Comparison of ENCODE assay signal across 15 cellular contexts in the genomic region with DNA sequence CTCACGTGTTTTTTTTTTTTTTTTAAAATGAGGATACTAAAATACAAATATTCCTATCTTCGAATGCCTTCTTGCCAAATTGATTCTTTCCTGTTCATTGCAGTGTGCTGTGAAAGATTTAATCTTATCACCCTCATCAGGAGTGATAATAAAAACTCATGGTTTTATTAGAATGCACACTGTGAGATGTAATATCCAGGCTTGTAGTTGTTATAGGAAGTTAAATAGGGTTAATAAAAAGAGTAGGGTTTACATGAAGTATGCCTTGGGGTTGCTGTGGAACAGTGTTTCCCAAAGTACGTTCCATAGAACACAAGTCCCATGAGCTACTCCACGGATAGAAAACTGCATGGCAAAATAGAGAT.
"Had no signal": no experiment of that assay in that cellular context is flagged by ENCODE, and none has a peak within 500 bp of the region (broad histone marks: within the 10 kb centered on the region; RNA-seq: fewer than 3 reads in every experiment).

No MANE protein-coding gene starts in this region.

- H3K9ac ChIP-seq: parathyroid adenoma had no signal

- H3K36me3 ChIP-seq: adrenal gland, right atrium auricular region, spleen, transverse colon had no signal

- H2AFZ ChIP-seq: parathyroid adenoma had no signal

- H3K9me3 ChIP-seq: adrenal gland, body of pancreas, mucosa of descending colon, transverse colon had no signal

- H3K4me3 ChIP-seq: adrenal gland, body of pancreas, dorsolateral prefrontal cortex, mucosa of descending colon, right atrium auricular region, spleen, transverse colon had no signal

- DNase-seq: activated naive CD4-positive, alpha-beta T cell treated with anti-CD3 and anti-CD28 coated beads, Interleukin-2, amount 50 U/mL, for 16 hours; adrenal gland; body of pancreas; dorsolateral prefrontal cortex; left colon; mucosa of descending colon; spleen; stimulated activated CD4-positive, alpha-beta T cell treated with anti-CD3 and anti-CD28 coated beads, Interleukin-1b, Interleukin-23, amount 100 ng/mL, for 48 hours; stimulated activated naive B cell treated with anti-CD40 and anti-IgM and Interleukin-4, amounts not matched to agents 10 μg/mL and 1 μg/mL and 100 μg/mL, for 72 hours; substantia nigra; transverse colon had no signal

- H3K4me1 ChIP-seq: adrenal gland, body of pancreas, parathyroid adenoma, right atrium auricular region had no signal

- H3K27me3 ChIP-seq: adrenal gland, body of pancreas, right atrium auricular region, spleen, transverse colon had no signal

- H3K27ac ChIP-seq: adrenal gland, body of pancreas, dorsolateral prefrontal cortex, parathyroid adenoma, right atrium auricular region, spleen, transverse colon had no signal

- H3K79me2 ChIP-seq: parathyroid adenoma had no signal

- ATAC-seq: activated CD4-positive, CD25-positive, alpha-beta regulatory T cell treated with anti-CD3 and anti-CD28 coated beads, Interleukin-2, amount 50 U/mL, for 24 hours; body of pancreas; left colon; mucosa of descending colon; natural killer cell treated with Interleukin-12 subunit alpha and Interleukin-12 subunit beta and Interleukin-15 and Interleukin-18, amount 100 ng/mL, for 72 hours; stimulated activated naive B cell treated with anti-CD40 and anti-IgM and Interleukin-4, amounts not matched to agents 10 μg/mL and 1 μg/mL and 100 μg/mL, for 72 hours had no signal
